In the genomic region with DNA sequence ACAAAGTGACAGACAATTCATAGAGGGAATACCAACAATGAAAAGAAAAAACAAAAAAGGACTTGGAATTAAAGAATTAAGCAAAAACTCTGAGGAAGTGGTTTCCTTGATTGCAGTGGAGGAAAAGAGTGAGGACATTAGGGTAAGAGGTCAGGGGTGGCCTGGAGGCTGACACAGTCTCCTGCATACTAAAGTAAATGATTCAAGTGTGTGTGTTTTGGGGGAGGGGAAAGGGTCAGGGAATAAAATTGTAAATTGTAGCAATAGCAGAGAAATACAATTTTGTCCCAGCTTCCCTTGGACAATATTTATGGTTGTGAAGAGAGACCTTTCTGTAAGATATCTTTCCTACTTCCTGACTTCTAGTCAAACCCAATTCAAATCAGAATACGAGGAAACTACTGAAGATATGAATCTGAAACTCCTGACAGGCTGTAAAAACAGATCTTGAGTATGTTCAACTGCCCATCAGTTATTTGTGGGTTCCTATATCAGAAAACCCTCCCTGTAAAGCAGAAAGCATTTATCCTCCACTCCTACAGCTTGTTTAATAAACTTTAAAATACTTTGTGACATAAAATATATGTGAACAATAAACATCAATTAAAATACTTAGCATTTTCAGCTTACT, we compare ENCODE assay signal across 1 cellular context.
TF ChIP-seq lines count a peak whose summit lies in the region.

No MANE protein-coding gene starts in this region.

TF ChIP-seq in SK-N-SH, 30 proteins besides CTCF, POLR2A, EP300 and RAD21 (continued from another document):
- TF ChIP-seq, protein P1, sequence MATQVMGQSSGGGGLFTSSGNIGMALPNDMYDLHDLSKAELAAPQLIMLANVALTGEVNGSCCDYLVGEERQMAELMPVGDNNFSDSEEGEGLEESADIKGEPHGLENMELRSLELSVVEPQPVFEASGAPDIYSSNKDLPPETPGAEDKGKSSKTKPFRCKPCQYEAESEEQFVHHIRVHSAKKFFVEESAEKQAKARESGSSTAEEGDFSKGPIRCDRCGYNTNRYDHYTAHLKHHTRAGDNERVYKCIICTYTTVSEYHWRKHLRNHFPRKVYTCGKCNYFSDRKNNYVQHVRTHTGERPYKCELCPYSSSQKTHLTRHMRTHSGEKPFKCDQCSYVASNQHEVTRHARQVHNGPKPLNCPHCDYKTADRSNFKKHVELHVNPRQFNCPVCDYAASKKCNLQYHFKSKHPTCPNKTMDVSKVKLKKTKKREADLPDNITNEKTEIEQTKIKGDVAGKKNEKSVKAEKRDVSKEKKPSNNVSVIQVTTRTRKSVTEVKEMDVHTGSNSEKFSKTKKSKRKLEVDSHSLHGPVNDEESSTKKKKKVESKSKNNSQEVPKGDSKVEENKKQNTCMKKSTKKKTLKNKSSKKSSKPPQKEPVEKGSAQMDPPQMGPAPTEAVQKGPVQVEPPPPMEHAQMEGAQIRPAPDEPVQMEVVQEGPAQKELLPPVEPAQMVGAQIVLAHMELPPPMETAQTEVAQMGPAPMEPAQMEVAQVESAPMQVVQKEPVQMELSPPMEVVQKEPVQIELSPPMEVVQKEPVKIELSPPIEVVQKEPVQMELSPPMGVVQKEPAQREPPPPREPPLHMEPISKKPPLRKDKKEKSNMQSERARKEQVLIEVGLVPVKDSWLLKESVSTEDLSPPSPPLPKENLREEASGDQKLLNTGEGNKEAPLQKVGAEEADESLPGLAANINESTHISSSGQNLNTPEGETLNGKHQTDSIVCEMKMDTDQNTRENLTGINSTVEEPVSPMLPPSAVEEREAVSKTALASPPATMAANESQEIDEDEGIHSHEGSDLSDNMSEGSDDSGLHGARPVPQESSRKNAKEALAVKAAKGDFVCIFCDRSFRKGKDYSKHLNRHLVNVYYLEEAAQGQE (IDR thresholded peaks at IDR 0.05; ENCODE audit: low read depth, low read length): no peak
- no peak for TF ChIP-seq GABPA (IDR thresholded peaks at IDR 0.05; ENCODE audit: low read depth)
